20 cellular contexts compared by ENCODE assay signal in genomic region chr6:15404700-15404980, GRCh38.
DNase-seq lines count a peak whose midpoint lies in the region; ATAC-seq and TF ChIP-seq lines count a peak whose summit lies in the region.
"Had no signal": no experiment of that assay in that cellular context is flagged by ENCODE, and none has a peak within 500 bp of the region (broad histone marks: within the 10 kb centered on the region; RNA-seq: fewer than 3 reads in every experiment).

No MANE protein-coding gene starts in this region.

- CTCF ChIA-PET in activated CD4-positive, alpha-beta T cell treated with anti-CD3 and anti-CD28 coated beads, Interleukin-2, amount 10 ng/mL, durations not matched to agents 7 days and 5 days (lab: Charles Lee) = interaction anchor here (0.6 to 1.7 kb wide), 5 partner anchors 8 to 1327 kb away, joined by 3 to 5 read pairs (median 3); no protein-coding TSS in a partner anchor

- in situ Hi-C loops in gastrocnemius medialis (cut with MboI; ENCODE audit: low sequenced_read_pairs in 4 of 4) = no loop called here
- in situ Hi-C loops in G401 (cut with HindIII; ENCODE audit: low sequenced_read_pairs) = no loop called here

- H3K4me1 Mint-ChIP-seq in activated CD4-positive, alpha-beta T cell treated with anti-CD3 and anti-CD28 coated beads, Interleukin-2, amount 10 ng/mL, durations not matched to agents 7 days and 5 days = peaks cover 92% of the 10 kb centered on the region
- H3K4me1 Mint-ChIP-seq in activated T-helper 17 cell treated with anti-CD3 and anti-CD28 coated beads, Interleukin-2, amount 50 U/mL, for 72 hours = peaks cover 40% of the 10 kb centered on the region

- H3K27ac ChIP-seq in foreskin keratinocyte (no peak overlapping the region), gastrocnemius medialis (peak overlapping the region in 3 of 4 donors; percentile 13 to 88 (median 81)), stomach (no peak overlapping the region)
- H3K27ac ChIP-seq: uterus had no signal

- no peak for TF ChIP-seq EP300 in stomach (IDR thresholded peaks at IDR 0.05)

- no peaks in the 10 kb centered on the region for H3K9me3 Mint-ChIP-seq in activated CD4-positive, alpha-beta T cell treated with anti-CD3 and anti-CD28 coated beads, Interleukin-2, amount 10 ng/mL, durations not matched to agents 7 days and 5 days
- H3K9me3 Mint-ChIP-seq in activated T-helper 17 cell treated with anti-CD3 and anti-CD28 coated beads, Interleukin-2, amount 50 U/mL, for 72 hours = no peaks in the 10 kb centered on the region

- H3K4me3 ChIP-seq in gastrocnemius medialis (no peak overlapping the region), stomach (no peak overlapping the region)
- H3K4me3 ChIP-seq: left lung, uterus had no signal

- H3K4me1 ChIP-seq in foreskin keratinocyte (peaks cover 11% of the 10 kb centered on the region), gastrocnemius medialis (peaks cover 75 to 87% of the 10 kb centered on the region in 2 donors), stomach (peaks cover 31 to 69% (median 50%) of the 10 kb centered on the region in 4 donors)
- H3K4me1 ChIP-seq: uterus had no signal

- H3K27me3 Mint-ChIP-seq in activated CD4-positive, alpha-beta T cell treated with anti-CD3 and anti-CD28 coated beads, Interleukin-2, amount 10 ng/mL, durations not matched to agents 7 days and 5 days = no peaks in the 10 kb centered on the region
- no peaks in the 10 kb centered on the region for H3K27me3 Mint-ChIP-seq in activated T-helper 17 cell treated with anti-CD3 and anti-CD28 coated beads, Interleukin-2, amount 50 U/mL, for 72 hours

- no peak for TF ChIP-seq POLR2A in gastrocnemius medialis (IDR thresholded peaks at IDR 0.05)
- no peak for TF ChIP-seq POLR2A in stomach (IDR thresholded peaks at IDR 0.05)

- peak overlapping the region; percentile 51 for H3K27ac Mint-ChIP-seq in activated CD4-positive, alpha-beta T cell treated with anti-CD3 and anti-CD28 coated beads, Interleukin-2, amount 10 ng/mL, durations not matched to agents 7 days and 5 days
- H3K27ac Mint-ChIP-seq in activated T-helper 17 cell treated with anti-CD3 and anti-CD28 coated beads, Interleukin-2, amount 50 U/mL, for 72 hours = no peak overlapping the region

- no peak for TF ChIP-seq CTCF in foreskin keratinocyte (conservative IDR thresholded peaks at IDR 0.05)
- no peak for TF ChIP-seq CTCF in gastrocnemius medialis (IDR thresholded peaks at IDR 0.05 in 4 of 5, conservative IDR thresholded peaks at IDR 0.05 in 1 of 5)
- TF ChIP-seq CTCF in stomach (IDR thresholded peaks at IDR 0.05) = no peak

- POLR2A ChIA-PET in activated CD4-positive, alpha-beta T cell treated with anti-CD3 and anti-CD28 coated beads, Interleukin-2, amount 10 ng/mL, durations not matched to agents 7 days and 5 days (lab: Charles Lee) = interaction anchor here (0.5 to 0.6 kb wide), 2 partner anchors 100 to 678 kb away, joined by 3 to 4 read pairs; no protein-coding TSS in a partner anchor

- no peak for ATAC-seq in activated T-helper 17 cell treated with anti-CD3 and anti-CD28 coated beads, Interleukin-2, amount 50 U/mL, for 72 hours (replicated peaks)
- ATAC-seq in foreskin keratinocyte = peak; percentile 48
- ATAC-seq in gastrocnemius medialis = no peak

- no peaks in the 10 kb centered on the region for H3K36me3 ChIP-seq in gastrocnemius medialis
- no peaks in the 10 kb centered on the region for H3K36me3 ChIP-seq in stomach
- H3K36me3 ChIP-seq: BE2C, left lung, uterus had no signal

- no peak for DNase-seq in activated CD4-positive, alpha-beta T cell treated with anti-CD3 and anti-CD28 coated beads, Interleukin-2, amount 10 ng/mL, durations not matched to agents 7 days and 5 days
- DNase-seq in activated CD4-positive, alpha-beta T cell treated with anti-CD3 and anti-CD28 coated beads, Interleukin-2, amount 50 U/mL, for 48 hours = no peak
- DNase-seq in foreskin keratinocyte = no peak
- DNase-seq in gastrocnemius medialis = no peak
- no peak for DNase-seq in G401 (ENCODE audit: low spot score)
- DNase-seq in stomach = no peak
- no peak for DNase-seq in cortex of kidney (lab: John Stamatoyannopoulos, UW)
- DNase-seq: activated CD4-positive, alpha-beta T cell treated with anti-CD3 and anti-CD28 coated beads for 4 hours; activated CD8-positive, alpha-beta memory T cell treated with anti-CD3 and anti-CD28 coated beads, Interleukin-2, amount 50 U/mL, for 48 hours; BE2C; EL; HCEC 1CT; Karpas-422; left lung; NCI-H748 treated with DMSO at 0.1 percent for 48 hours; retina; Right ventricle myocardium superior; stimulated activated CD4-positive, alpha-beta T cell treated with anti-CD3 and anti-CD28 coated beads, Interleukin-4, amount 100 ng/mL, for 24 hours; uterus had no signal

- H3K4me3 Mint-ChIP-seq in activated CD4-positive, alpha-beta T cell treated with anti-CD3 and anti-CD28 coated beads, Interleukin-2, amount 10 ng/mL, durations not matched to agents 7 days and 5 days = no peak overlapping the region
- peak overlapping the region; percentile 35 for H3K4me3 Mint-ChIP-seq in activated T-helper 17 cell treated with anti-CD3 and anti-CD28 coated beads, Interleukin-2, amount 50 U/mL, for 72 hours

- H3K27me3 ChIP-seq in foreskin keratinocyte = no peaks in the 10 kb centered on the region
- no peaks in the 10 kb centered on the region for H3K27me3 ChIP-seq in gastrocnemius medialis
- H3K27me3 ChIP-seq in stomach = no peaks in the 10 kb centered on the region
- H3K27me3 ChIP-seq: BE2C, left lung, uterus had no signal

- peaks cover 15% of the 10 kb centered on the region for H3K36me3 Mint-ChIP-seq in activated CD4-positive, alpha-beta T cell treated with anti-CD3 and anti-CD28 coated beads, Interleukin-2, amount 10 ng/mL, durations not matched to agents 7 days and 5 days (ENCODE audit: low read depth)
- peaks cover 36% of the 10 kb centered on the region for H3K36me3 Mint-ChIP-seq in activated T-helper 17 cell treated with anti-CD3 and anti-CD28 coated beads, Interleukin-2, amount 50 U/mL, for 72 hours (ENCODE audit: low read depth)

- intact Hi-C loops in gastrocnemius medialis (cut with DNase I; ENCODE audit: low total_unique reads) = no loop called here
- intact Hi-C loops in stomach (cut with DNase I; ENCODE audit: low total_unique reads) = no loop called here

- H3K9me3 ChIP-seq in gastrocnemius medialis (no peaks in the 10 kb centered on the region), stomach (no peaks in the 10 kb centered on the region)
- H3K9me3 ChIP-seq: BE2C, left lung, uterus had no signal

Comparison
In these comparisons a context has a peak if more than half of its experiments do, and no peak if none do; other contexts are left out.
1. H3K27ac ChIP-seq: peak in gastrocnemius medialis (3 of 4); none in foreskin keratinocyte (single experiment) and stomach (0 of 5).